In the genomic region with DNA sequence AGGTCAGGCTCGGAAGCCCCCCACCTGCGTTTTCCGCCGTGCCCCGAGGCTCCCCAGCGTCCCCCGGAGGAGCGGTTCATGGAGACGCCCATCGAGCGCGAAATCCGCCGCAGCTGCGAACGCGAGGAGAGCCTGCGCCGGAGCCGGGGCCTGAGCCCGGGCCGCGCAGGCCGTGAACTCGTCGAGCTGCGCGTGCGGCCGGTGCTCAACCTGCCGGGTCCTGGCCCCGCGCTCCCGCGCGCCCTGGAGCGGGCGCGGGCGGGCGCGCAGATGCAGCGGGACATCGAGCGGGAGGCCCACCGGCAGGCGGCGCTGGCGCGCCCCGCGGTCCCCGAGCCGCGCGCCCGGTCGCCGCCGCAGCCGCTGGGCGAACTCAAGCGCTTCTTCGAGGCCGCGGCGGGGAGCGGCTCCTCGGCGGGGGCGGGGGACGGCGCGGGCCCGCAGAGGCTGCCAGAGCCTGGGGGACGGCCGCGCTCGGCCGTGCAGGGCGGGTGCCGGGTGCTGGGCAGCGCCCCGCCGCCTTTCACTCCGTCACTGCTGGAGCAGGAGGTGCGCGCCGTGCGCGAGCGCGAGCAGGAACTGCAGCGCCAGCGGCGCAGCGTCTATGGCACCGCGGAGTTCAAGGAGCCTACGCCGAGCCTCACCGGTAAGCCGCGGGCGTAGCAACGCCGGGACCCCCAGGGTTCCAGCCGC, we compare ENCODE assay signal across 8 cellular contexts. TPM values are rescaled to one million over a fixed set of nuclear protein-coding genes. Genes with fewer than 3 reads are reported as not detected.
DNase-seq lines count a peak whose midpoint lies in the region; ATAC-seq and TF ChIP-seq lines count a peak whose summit lies in the region.

No MANE protein-coding gene starts in this region.

- intact Hi-C loops in CD4-positive, alpha-beta T cell (cut with DNase I, micrococcal nuclease), result loop anchor here (2.0 to 5.0 kb wide), 4 partner anchors 44 to 275 kb away; a partner anchor contains a TSS
- intact Hi-C loops in heart left ventricle (cut with DNase I), result loop anchor here in 7 of 10 donors (1.0 to 10.0 kb wide), 9 partner anchors 44 to 479 kb away; a partner anchor contains a TSS
- intact Hi-C loops in upper lobe of right lung (cut with DNase I), result no loop called here

- POLR2A ChIA-PET in CD4-positive, alpha-beta T cell (lab: Charles Lee), result interaction anchor here (0.6 to 2.3 kb wide), 9 partner anchors 14 to 193 kb away, joined by 3 to 22 read pairs (median 4); a partner anchor contains a TSS

- no peaks in the 10 kb centered on the region for H3K9me3 ChIP-seq in CD4-positive, alpha-beta T cell (ENCODE audit: control insufficient read depth, low read length)
- H3K9me3 ChIP-seq in heart left ventricle (no peaks in the 10 kb centered on the region), upper lobe of right lung (no peaks in the 10 kb centered on the region)

- H3K27me3 ChIP-seq in CD4-positive, alpha-beta T cell (ENCODE audit: control insufficient read depth, insufficient read depth, low read length), result peaks cover 4% of the 10 kb centered on the region
- no peaks in the 10 kb centered on the region for H3K27me3 ChIP-seq in heart left ventricle
- no peaks in the 10 kb centered on the region for H3K27me3 ChIP-seq in upper lobe of right lung

- no peak for TF ChIP-seq CTCF in CD4-positive, alpha-beta T cell (IDR thresholded peaks at IDR 0.05)
- TF ChIP-seq CTCF in heart left ventricle (IDR thresholded peaks at IDR 0.05) (peak in 10 of 12 donors; percentile 19 to 89 (median 47)), upper lobe of right lung (IDR thresholded peaks at IDR 0.05) (no peak)

- no peaks in the 10 kb centered on the region for H3K36me3 Mint-ChIP-seq in CD4-positive, alpha-beta T cell (ENCODE audit: low read depth)
- no peaks in the 10 kb centered on the region for H3K36me3 Mint-ChIP-seq in activated naive CD8-positive, alpha-beta T cell treated with anti-CD3 and anti-CD28 coated beads, Interleukin-2, amount 50 U/mL, for 24 hours (ENCODE audit: low read depth)

- no peak overlapping the region for H3K27ac ChIP-seq in CD4-positive, alpha-beta T cell (ENCODE audit: low read depth, low read length)
- peak overlapping the region; percentile 69 to 98 (median 91) for H3K27ac ChIP-seq in heart left ventricle
- H3K27ac ChIP-seq in upper lobe of right lung, result peak overlapping the region; percentile 89

- DNase-seq in CD4-positive, alpha-beta T cell, result peak; percentile 55 to 79 (median 69)
- DNase-seq in Jurkat, Clone E6-1 (ENCODE audit: low read depth, low spot score), result peak; percentile 75
- DNase-seq in SKM-1 (lab: John Stamatoyannopoulos, UW; ENCODE audit: unreplicated experiment), result peak; percentile 65
- DNase-seq in activated naive CD8-positive, alpha-beta T cell treated with anti-CD3 and anti-CD28 coated beads, Interleukin-2, amount 50 U/mL, for 24 hours, result peak; percentile 81
- DNase-seq in heart left ventricle, result peak; percentile 77 to 89 (median 82)
- DNase-seq in pons (ENCODE audit: low spot score), result peak; percentile 36
- peak; percentile 90 for DNase-seq in upper lobe of right lung

- peak overlapping the region; percentile 66 for H3K4me3 ChIP-seq in Jurkat, Clone E6-1 (ENCODE audit: low read length)
- peak overlapping the region; percentile 56 to 89 (median 74) for H3K4me3 ChIP-seq in heart left ventricle
- H3K4me3 ChIP-seq in upper lobe of right lung, result peak overlapping the region; percentile 77

- H3K36me3 ChIP-seq in heart left ventricle (no peaks in the 10 kb centered on the region), upper lobe of right lung (no peaks in the 10 kb centered on the region)

- peak overlapping the region; percentile 93 for H3K4me3 Mint-ChIP-seq in CD4-positive, alpha-beta T cell
- peak overlapping the region; percentile 83 for H3K4me3 Mint-ChIP-seq in activated naive CD8-positive, alpha-beta T cell treated with anti-CD3 and anti-CD28 coated beads, Interleukin-2, amount 50 U/mL, for 24 hours

- peak in 1 of 2 donors; percentile 38 for TF ChIP-seq POLR2A in heart left ventricle (IDR thresholded peaks at IDR 0.05)

- peak overlapping the region; percentile 83 for H3K27ac Mint-ChIP-seq in CD4-positive, alpha-beta T cell
- H3K27ac Mint-ChIP-seq in activated naive CD8-positive, alpha-beta T cell treated with anti-CD3 and anti-CD28 coated beads, Interleukin-2, amount 50 U/mL, for 24 hours, result peak overlapping the region; percentile 32

- ATAC-seq in CD4-positive, alpha-beta T cell (ENCODE audit: poor library complexity), result peak; percentile 79
- ATAC-seq in GM19397 (IDR thresholded peaks at IDR 0.05; ENCODE audit: unreplicated experiment), result peak; percentile 54
- ATAC-seq in activated naive CD8-positive, alpha-beta T cell treated with anti-CD3 and anti-CD28 coated beads, Interleukin-2, amount 50 U/mL, for 24 hours, result peak; percentile 75
- peak; percentile 13 to 62 (median 53) for ATAC-seq in heart left ventricle
- ATAC-seq in upper lobe of right lung, result peak; percentile 72

- H3K9me3 Mint-ChIP-seq in CD4-positive, alpha-beta T cell, result no peaks in the 10 kb centered on the region
- H3K9me3 Mint-ChIP-seq in activated naive CD8-positive, alpha-beta T cell treated with anti-CD3 and anti-CD28 coated beads, Interleukin-2, amount 50 U/mL, for 24 hours, result no peaks in the 10 kb centered on the region

- CTCF ChIA-PET in CD4-positive, alpha-beta T cell (lab: Charles Lee), result interaction anchor here (0.6 to 4.3 kb wide), 11 partner anchors 14 to 1671 kb away, joined by 3 to 27 read pairs (median 3); a partner anchor contains a TSS

- peaks cover 17% of the 10 kb centered on the region for H3K4me1 Mint-ChIP-seq in CD4-positive, alpha-beta T cell (ENCODE audit: low read depth)
- H3K4me1 Mint-ChIP-seq in activated naive CD8-positive, alpha-beta T cell treated with anti-CD3 and anti-CD28 coated beads, Interleukin-2, amount 50 U/mL, for 24 hours, result peaks cover 22% of the 10 kb centered on the region

- H3K27me3 Mint-ChIP-seq in CD4-positive, alpha-beta T cell, result peaks cover 4% of the 10 kb centered on the region
- H3K27me3 Mint-ChIP-seq in activated naive CD8-positive, alpha-beta T cell treated with anti-CD3 and anti-CD28 coated beads, Interleukin-2, amount 50 U/mL, for 24 hours, result no peaks in the 10 kb centered on the region

- H3K4me1 ChIP-seq in heart left ventricle, result peaks cover 0 to 47% (median 25%) of the 10 kb centered on the region in 12 donors
- peaks cover 24% of the 10 kb centered on the region for H3K4me1 ChIP-seq in upper lobe of right lung

- 0 to 1% (median 0%) methylated on average over 11 to 108 of the region's 108 CpGs for WGBS in heart left ventricle, 4 donors

RNA-seq across cellular contexts. Expression of a gene that starts 0.8 kb away (rescaled TPM):
- total RNA-seq in CD4-positive, alpha-beta T cell, result under 1 TPM; 0.39 to 0.49 TPM
- polyA plus RNA-seq in Jurkat, Clone E6-1 (2012; ENCODE audit: insufficient read depth, insufficient read length), result 3.0 TPM
- 10 to 100 TPM in 1 of 9 donors, 1 to 10 TPM in 8; 3.5 to 28.7 (median 5.7) TPM for total RNA-seq in heart left ventricle
- 10 to 100 TPM in 1 of 2 donors, 1 to 10 TPM in 1; 5.7 to 10.0 TPM for polyA plus RNA-seq in heart left ventricle
- total RNA-seq in upper lobe of right lung, result 6.7 TPM

RNA-seq across cellular contexts. Expression of a gene that starts 11.5 kb away (rescaled TPM):
- total RNA-seq in CD4-positive, alpha-beta T cell, result under 1 TPM in 1 of 2 experiments, not detected in 1; 0.25 TPM
- not detected for polyA plus RNA-seq in Jurkat, Clone E6-1 (2012; ENCODE audit: insufficient read depth, insufficient read length)
- total RNA-seq in heart left ventricle, result under 1 TPM in 3 of 9 donors, not detected in 6; 0.14 to 0.60 (median 0.32) TPM
- polyA plus RNA-seq in heart left ventricle, result under 1 TPM; 0.06 to 0.30 TPM
- 10.0 TPM for total RNA-seq in upper lobe of right lung

RNA-seq across cellular contexts. Expression of a gene that starts 12.2 kb away (rescaled TPM):
- not detected for total RNA-seq in CD4-positive, alpha-beta T cell
- polyA plus RNA-seq in Jurkat, Clone E6-1 (2012; ENCODE audit: insufficient read depth, insufficient read length), result not detected
- total RNA-seq in heart left ventricle, result not detected
- not detected for polyA plus RNA-seq in heart left ventricle
- total RNA-seq in upper lobe of right lung, result not detected

RNA-seq across cellular contexts. Expression of a gene that starts 17.2 kb away (rescaled TPM):
- total RNA-seq in CD4-positive, alpha-beta T cell, result 10 to 100 TPM; 29.4 to 30.1 TPM
- 84.3 TPM for polyA plus RNA-seq in Jurkat, Clone E6-1 (2012; ENCODE audit: insufficient read depth, insufficient read length)
- total RNA-seq in heart left ventricle (10 to 100 TPM; 30.5 to 55.5 (median 38.3) TPM), upper lobe of right lung (45.9 TPM)
- polyA plus RNA-seq in heart left ventricle, result 10 to 100 TPM; 26.7 to 62.6 TPM

RNA-seq across cellular contexts. Expression of a gene that starts 41.8 kb away (rescaled TPM):
- total RNA-seq in CD4-positive, alpha-beta T cell, result 10 to 100 TPM; 25.0 to 26.7 TPM
- polyA plus RNA-seq in Jurkat, Clone E6-1 (2012; ENCODE audit: insufficient read depth, insufficient read length), result 14.5 TPM
- total RNA-seq in heart left ventricle (1 to 10 TPM; 2.4 to 8.2 (median 4.2) TPM), upper lobe of right lung (16.2 TPM)
- polyA plus RNA-seq in heart left ventricle, result 1 to 10 TPM; 3.2 to 5.1 TPM

Comparison
In these comparisons a context has a peak if more than half of its experiments do, and no peak if none do; other contexts are left out.
1. DNase-seq: peak in every context shown above with its lines; median percentile 90 in upper lobe of right lung; 82 in heart left ventricle; 81 in activated naive CD8-positive, alpha-beta T cell treated with anti-CD3 and anti-CD28 coated beads, Interleukin-2, amount 50 U/mL, for 24 hours; 75 in Jurkat, Clone E6-1; 69 in CD4-positive, alpha-beta T cell; 65 in SKM-1; 36 in pons.
2. CTCF ChIP-seq: peak in heart left ventricle (10 of 12); none in CD4-positive, alpha-beta T cell (single experiment) and upper lobe of right lung (single experiment).
3. Peak in every context shown above with its lines, with median percentiles within 50 percentile points of each other: ATAC-seq and H3K4me3 ChIP-seq.